18 cellular contexts compared by ENCODE assay signal in the genomic region with DNA sequence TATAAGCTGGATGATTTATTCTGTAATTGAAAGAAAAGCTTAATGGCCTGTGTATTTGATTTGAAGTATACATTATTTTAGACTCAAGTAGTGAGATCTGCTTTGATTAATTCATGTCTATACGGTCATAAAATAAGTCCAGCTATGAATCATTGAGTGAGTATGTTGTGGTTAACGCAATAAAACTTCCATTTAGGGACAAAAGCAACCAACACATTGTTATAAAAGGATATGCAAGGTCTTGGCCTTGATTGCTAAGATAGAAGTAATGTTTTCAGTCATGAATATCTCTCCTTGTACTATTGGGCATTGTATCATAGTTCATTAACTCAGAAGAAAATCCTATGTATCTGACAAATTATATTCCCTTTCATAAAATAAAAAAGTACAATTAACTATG.
A peak's percentile ranks its signal among the peaks of the same experiment; 100 is the strongest.
DNase-seq lines count a peak whose midpoint lies in the region; FAIRE-seq and TF ChIP-seq lines count a peak whose summit lies in the region.
"Had no signal": no experiment of that assay in that cellular context is flagged by ENCODE, and none has a peak within 500 bp of the region (broad histone marks: within the 10 kb centered on the region; RNA-seq: fewer than 3 reads in every experiment).

No MANE protein-coding gene starts in this region.

- H3K27me3 Mint-ChIP-seq in MCF 10A (ENCODE audit: insufficient read depth, unreplicated experiment): no peaks in the 10 kb centered on the region
- H3K27me3 Mint-ChIP-seq: activated CD8-positive, alpha-beta T cell treated with anti-CD3 and anti-CD28 coated beads for 36 hours had no signal

- H3K4me3 Mint-ChIP-seq in MCF 10A (ENCODE audit: unreplicated experiment): no peak overlapping the region
- H3K4me3 Mint-ChIP-seq: activated CD8-positive, alpha-beta T cell treated with anti-CD3 and anti-CD28 coated beads for 36 hours; immature natural killer cell had no signal

- peak; percentile 85 for FAIRE-seq in urothelium cell line (lab: Jason Lieb, UNC)
- FAIRE-seq: A204.1 had no signal

- H3K36me3 Mint-ChIP-seq in MCF 10A (ENCODE audit: insufficient read depth, unreplicated experiment): no peaks in the 10 kb centered on the region
- H3K36me3 Mint-ChIP-seq: immature natural killer cell had no signal

- no peak for TF ChIP-seq POLR2A in breast epithelium (IDR thresholded peaks at IDR 0.05)

- H3K9me3 Mint-ChIP-seq in MCF 10A (ENCODE audit: unreplicated experiment): no peaks in the 10 kb centered on the region

- intact Hi-C loops in MCF 10A (cut with micrococcal nuclease) (no loop called here), breast epithelium (cut with DNase I; ENCODE audit: low total_unique reads) (no loop called here)

- H3K27ac Mint-ChIP-seq in MCF 10A (ENCODE audit: low read depth, unreplicated experiment): peak overlapping the region; percentile 69
- H3K27ac Mint-ChIP-seq: activated CD8-positive, alpha-beta T cell treated with anti-CD3 and anti-CD28 coated beads for 36 hours; immature natural killer cell had no signal

- H3K4me1 ChIP-seq in breast epithelium (no peaks in the 10 kb centered on the region), SJSA1 (replicated peaks) (peaks cover 15% of the 10 kb centered on the region)
- H3K4me1 ChIP-seq: upper lobe of left lung had no signal

- POLR2A ChIA-PET in MCF 10A (lab: Yijun Ruan, JAX): interaction anchor here (0.7 kb wide), 1 partner anchor 1925 kb away, joined by 4 read pairs; no protein-coding TSS in a partner anchor

- CTCF ChIA-PET in MCF 10A (lab: Yijun Ruan, JAX): interaction anchor here (0.6 kb wide), 1 partner anchor 1438 kb away, joined by 3 read pairs; no protein-coding TSS in a partner anchor

- DNase-seq in MCF 10A (ENCODE audit: unreplicated experiment) (peak; percentile 76), breast epithelium (ENCODE audit: low spot score in 2 of 2) (no peak), SJSA1 (ENCODE audit: low read depth in 1 of 2, low spot score in 2 of 2) (peak in 1 of 2 experiments; percentile 64), fibroblast of pulmonary artery (ENCODE audit: low read depth) (peak; percentile 81), urothelium cell line (ENCODE audit: low spot score) (peak; percentile 48), cortex of kidney (lab: John Stamatoyannopoulos, UW) (no peak), NCI-H187 treated with DMSO at 0.1 percent for 48 hours (lab: John Stamatoyannopoulos, UW) (no peak), NCI-H82 (lab: John Stamatoyannopoulos, UW) (no peak)
- DNase-seq: activated CD8-positive, alpha-beta T cell treated with anti-CD3 and anti-CD28 coated beads for 36 hours; activated effector memory CD4-positive, alpha-beta T cell treated with anti-CD3 and anti-CD28 coated beads, Interleukin-2, amount 50 U/mL, for 16 hours; immature natural killer cell; mucosa of descending colon; NCI-H1092; NCI-H446 treated with DMSO at 0.1 percent for 48 hours; posterior cingulate gyrus; stimulated activated CD4-positive, alpha-beta T cell treated with anti-CD3 and anti-CD28 coated beads, Interleukin-2, amount 100 ng/mL, for 24 hours; upper lobe of left lung had no signal

- TF ChIP-seq CTCF in MCF 10A (IDR thresholded peaks at IDR 0.05; ENCODE audit: unreplicated experiment) (no peak), breast epithelium (IDR thresholded peaks at IDR 0.05) (no peak), fibroblast of pulmonary artery (IDR thresholded peaks at IDR 0.05; ENCODE audit: low read length, missing control alignments) (no peak)

- H3K4me3 ChIP-seq in breast epithelium (no peak overlapping the region), SJSA1 (no peak overlapping the region), fibroblast of pulmonary artery (replicated peaks; ENCODE audit: low read depth, low read length) (no peak overlapping the region)
- H3K4me3 ChIP-seq: mucosa of descending colon, upper lobe of left lung had no signal

- H3K36me3 ChIP-seq in breast epithelium (no peaks in the 10 kb centered on the region), SJSA1 (no peaks in the 10 kb centered on the region)
- H3K36me3 ChIP-seq: upper lobe of left lung had no signal

- no TSS peak for BruUV-seq in MCF 10A (replicated peaks; lab: Mats Ljungman, UMichigan)

- H3K27me3 ChIP-seq in breast epithelium: no peaks in the 10 kb centered on the region
- no peaks in the 10 kb centered on the region for H3K27me3 ChIP-seq in SJSA1 (replicated peaks)
- H3K27me3 ChIP-seq: upper lobe of left lung had no signal

- H3K4me1 Mint-ChIP-seq in MCF 10A (ENCODE audit: insufficient read depth, unreplicated experiment): peaks cover 28% of the 10 kb centered on the region
- H3K4me1 Mint-ChIP-seq: immature natural killer cell had no signal

- H3K27ac ChIP-seq in breast epithelium (no peak overlapping the region), SJSA1 (peak overlapping the region; percentile 63)
- H3K27ac ChIP-seq: upper lobe of left lung had no signal

- H3K9me3 ChIP-seq in breast epithelium: no peaks in the 10 kb centered on the region
- no peaks in the 10 kb centered on the region for H3K9me3 ChIP-seq in SJSA1 (replicated peaks)
- H3K9me3 ChIP-seq: mucosa of descending colon, upper lobe of left lung had no signal

Comparison
In these comparisons a context has a peak if more than half of its experiments do, and no peak if none do; other contexts are left out.
1. DNase-seq: peak in MCF 10A (single experiment), fibroblast of pulmonary artery (single experiment) and urothelium cell line (single experiment); none in breast epithelium (0 of 2), cortex of kidney (single experiment), NCI-H187 treated with DMSO at 0.1 percent for 48 hours (single experiment) and NCI-H82 (single experiment).